1 cellular context compared by ENCODE assay signal in genomic region chr17:16351831-16352230, GRCh38.
TF ChIP-seq lines count a peak whose summit lies in the region.

No MANE protein-coding gene starts in this region.

TF ChIP-seq in H1, 55 proteins besides CTCF, POLR2A, EP300 and RAD21:
- TF ChIP-seq KDM1A (IDR thresholded peaks at IDR 0.05; ENCODE audit: borderline replicate concordance, low read length) (no peak), GTF2F1 (IDR thresholded peaks at IDR 0.05; ENCODE audit: borderline replicate concordance, low read depth, low read length) (no peak), NRF1 (IDR thresholded peaks at IDR 0.05; ENCODE audit: low read depth, low read length) (no peak), CHD2 (IDR thresholded peaks at IDR 0.05; ENCODE audit: low read length) (no peak), RFX5 (IDR thresholded peaks at IDR 0.05; ENCODE audit: borderline replicate concordance, low read depth, low read length) (no peak), SUZ12 (IDR thresholded peaks at IDR 0.05; ENCODE audit: low read length) (no peak), EZH2 (IDR thresholded peaks at IDR 0.05; ENCODE audit: low read depth, low read length, severe bottlenecking) (no peak), TEAD4 (IDR thresholded peaks at IDR 0.05; ENCODE audit: low read depth, low read length) (no peak), RNF2 (IDR thresholded peaks at IDR 0.05; ENCODE audit: borderline replicate concordance, low read depth, low read length, missing control alignments, poor library complexity, severe bottlenecking) (no peak), BCL11A (IDR thresholded peaks at IDR 0.05; ENCODE audit: low read depth in 2 of 2, low read length in 2 of 2) (no peak), CBX8 (IDR thresholded peaks at IDR 0.05; ENCODE audit: borderline replicate concordance, low read depth, low read length) (no peak), SP4 (IDR thresholded peaks at IDR 0.05; ENCODE audit: low read length) (no peak)
- TF ChIP-seq, protein P1, sequence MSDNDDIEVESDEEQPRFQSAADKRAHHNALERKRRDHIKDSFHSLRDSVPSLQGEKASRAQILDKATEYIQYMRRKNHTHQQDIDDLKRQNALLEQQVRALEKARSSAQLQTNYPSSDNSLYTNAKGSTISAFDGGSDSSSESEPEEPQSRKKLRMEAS (IDR thresholded peaks at IDR 0.05) = no peak
- TF ChIP-seq, protein P2, sequence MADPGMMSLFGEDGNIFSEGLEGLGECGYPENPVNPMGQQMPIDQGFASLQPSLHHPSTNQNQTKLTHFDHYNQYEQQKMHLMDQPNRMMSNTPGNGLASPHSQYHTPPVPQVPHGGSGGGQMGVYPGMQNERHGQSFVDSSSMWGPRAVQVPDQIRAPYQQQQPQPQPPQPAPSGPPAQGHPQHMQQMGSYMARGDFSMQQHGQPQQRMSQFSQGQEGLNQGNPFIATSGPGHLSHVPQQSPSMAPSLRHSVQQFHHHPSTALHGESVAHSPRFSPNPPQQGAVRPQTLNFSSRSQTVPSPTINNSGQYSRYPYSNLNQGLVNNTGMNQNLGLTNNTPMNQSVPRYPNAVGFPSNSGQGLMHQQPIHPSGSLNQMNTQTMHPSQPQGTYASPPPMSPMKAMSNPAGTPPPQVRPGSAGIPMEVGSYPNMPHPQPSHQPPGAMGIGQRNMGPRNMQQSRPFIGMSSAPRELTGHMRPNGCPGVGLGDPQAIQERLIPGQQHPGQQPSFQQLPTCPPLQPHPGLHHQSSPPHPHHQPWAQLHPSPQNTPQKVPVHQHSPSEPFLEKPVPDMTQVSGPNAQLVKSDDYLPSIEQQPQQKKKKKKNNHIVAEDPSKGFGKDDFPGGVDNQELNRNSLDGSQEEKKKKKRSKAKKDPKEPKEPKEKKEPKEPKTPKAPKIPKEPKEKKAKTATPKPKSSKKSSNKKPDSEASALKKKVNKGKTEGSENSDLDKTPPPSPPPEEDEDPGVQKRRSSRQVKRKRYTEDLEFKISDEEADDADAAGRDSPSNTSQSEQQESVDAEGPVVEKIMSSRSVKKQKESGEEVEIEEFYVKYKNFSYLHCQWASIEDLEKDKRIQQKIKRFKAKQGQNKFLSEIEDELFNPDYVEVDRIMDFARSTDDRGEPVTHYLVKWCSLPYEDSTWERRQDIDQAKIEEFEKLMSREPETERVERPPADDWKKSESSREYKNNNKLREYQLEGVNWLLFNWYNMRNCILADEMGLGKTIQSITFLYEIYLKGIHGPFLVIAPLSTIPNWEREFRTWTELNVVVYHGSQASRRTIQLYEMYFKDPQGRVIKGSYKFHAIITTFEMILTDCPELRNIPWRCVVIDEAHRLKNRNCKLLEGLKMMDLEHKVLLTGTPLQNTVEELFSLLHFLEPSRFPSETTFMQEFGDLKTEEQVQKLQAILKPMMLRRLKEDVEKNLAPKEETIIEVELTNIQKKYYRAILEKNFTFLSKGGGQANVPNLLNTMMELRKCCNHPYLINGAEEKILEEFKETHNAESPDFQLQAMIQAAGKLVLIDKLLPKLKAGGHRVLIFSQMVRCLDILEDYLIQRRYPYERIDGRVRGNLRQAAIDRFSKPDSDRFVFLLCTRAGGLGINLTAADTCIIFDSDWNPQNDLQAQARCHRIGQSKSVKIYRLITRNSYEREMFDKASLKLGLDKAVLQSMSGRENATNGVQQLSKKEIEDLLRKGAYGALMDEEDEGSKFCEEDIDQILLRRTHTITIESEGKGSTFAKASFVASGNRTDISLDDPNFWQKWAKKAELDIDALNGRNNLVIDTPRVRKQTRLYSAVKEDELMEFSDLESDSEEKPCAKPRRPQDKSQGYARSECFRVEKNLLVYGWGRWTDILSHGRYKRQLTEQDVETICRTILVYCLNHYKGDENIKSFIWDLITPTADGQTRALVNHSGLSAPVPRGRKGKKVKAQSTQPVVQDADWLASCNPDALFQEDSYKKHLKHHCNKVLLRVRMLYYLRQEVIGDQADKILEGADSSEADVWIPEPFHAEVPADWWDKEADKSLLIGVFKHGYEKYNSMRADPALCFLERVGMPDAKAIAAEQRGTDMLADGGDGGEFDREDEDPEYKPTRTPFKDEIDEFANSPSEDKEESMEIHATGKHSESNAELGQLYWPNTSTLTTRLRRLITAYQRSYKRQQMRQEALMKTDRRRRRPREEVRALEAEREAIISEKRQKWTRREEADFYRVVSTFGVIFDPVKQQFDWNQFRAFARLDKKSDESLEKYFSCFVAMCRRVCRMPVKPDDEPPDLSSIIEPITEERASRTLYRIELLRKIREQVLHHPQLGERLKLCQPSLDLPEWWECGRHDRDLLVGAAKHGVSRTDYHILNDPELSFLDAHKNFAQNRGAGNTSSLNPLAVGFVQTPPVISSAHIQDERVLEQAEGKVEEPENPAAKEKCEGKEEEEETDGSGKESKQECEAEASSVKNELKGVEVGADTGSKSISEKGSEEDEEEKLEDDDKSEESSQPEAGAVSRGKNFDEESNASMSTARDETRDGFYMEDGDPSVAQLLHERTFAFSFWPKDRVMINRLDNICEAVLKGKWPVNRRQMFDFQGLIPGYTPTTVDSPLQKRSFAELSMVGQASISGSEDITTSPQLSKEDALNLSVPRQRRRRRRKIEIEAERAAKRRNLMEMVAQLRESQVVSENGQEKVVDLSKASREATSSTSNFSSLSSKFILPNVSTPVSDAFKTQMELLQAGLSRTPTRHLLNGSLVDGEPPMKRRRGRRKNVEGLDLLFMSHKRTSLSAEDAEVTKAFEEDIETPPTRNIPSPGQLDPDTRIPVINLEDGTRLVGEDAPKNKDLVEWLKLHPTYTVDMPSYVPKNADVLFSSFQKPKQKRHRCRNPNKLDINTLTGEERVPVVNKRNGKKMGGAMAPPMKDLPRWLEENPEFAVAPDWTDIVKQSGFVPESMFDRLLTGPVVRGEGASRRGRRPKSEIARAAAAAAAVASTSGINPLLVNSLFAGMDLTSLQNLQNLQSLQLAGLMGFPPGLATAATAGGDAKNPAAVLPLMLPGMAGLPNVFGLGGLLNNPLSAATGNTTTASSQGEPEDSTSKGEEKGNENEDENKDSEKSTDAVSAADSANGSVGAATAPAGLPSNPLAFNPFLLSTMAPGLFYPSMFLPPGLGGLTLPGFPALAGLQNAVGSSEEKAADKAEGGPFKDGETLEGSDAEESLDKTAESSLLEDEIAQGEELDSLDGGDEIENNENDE (IDR thresholded peaks at IDR 0.05; ENCODE audit: insufficient replicate concordance, low read length) = no peak
- TF ChIP-seq, protein P3, sequence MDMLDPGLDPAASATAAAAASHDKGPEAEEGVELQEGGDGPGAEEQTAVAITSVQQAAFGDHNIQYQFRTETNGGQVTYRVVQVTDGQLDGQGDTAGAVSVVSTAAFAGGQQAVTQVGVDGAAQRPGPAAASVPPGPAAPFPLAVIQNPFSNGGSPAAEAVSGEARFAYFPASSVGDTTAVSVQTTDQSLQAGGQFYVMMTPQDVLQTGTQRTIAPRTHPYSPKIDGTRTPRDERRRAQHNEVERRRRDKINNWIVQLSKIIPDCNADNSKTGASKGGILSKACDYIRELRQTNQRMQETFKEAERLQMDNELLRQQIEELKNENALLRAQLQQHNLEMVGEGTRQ (IDR thresholded peaks at IDR 0.05; ENCODE audit: low read length) = no peak
